In the genomic region with DNA sequence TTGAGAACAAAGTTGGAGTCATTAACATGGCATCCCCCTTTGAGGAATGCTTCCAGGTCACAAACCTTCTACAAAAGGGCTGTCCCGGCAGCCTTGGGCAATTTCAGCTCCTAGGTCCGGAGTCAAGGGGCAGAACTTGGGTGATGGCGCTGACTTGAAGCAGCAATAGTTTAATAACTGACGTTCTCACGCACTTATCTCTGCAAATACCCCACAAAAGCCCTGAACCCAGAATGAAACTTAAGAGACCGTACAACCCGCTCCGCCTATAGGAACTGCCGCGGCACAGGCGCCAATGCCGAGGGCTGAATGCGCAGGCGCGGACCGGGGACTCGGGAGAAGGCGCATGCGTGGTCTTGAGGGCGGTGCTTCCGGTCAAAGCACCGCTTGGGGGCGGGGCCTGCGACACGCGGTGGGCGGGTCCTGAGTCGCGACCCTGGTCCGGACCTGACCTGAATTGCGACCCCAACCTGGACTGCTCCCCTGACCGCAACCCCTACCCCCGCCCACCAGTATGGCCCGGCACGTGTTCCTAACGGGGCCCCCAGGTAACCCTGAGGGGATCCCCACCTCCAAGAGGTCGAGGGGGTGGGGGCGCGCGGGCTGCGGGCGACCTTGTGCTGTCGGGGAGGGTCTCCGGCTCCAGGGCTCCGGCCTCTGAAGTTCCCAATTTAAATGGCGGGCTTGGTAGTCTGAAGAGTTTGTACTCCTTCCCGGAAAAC, we compare ENCODE assay signal across 1 cellular context.
TF ChIP-seq lines count a peak whose summit lies in the region.

A gene with protein sequence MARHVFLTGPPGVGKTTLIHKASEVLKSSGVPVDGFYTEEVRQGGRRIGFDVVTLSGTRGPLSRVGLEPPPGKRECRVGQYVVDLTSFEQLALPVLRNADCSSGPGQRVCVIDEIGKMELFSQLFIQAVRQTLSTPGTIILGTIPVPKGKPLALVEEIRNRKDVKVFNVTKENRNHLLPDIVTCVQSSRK (plus strand): TSS at position 415 of the 722 bp plus-strand sequence. CDS start 100 bp downstream, at position 515.

TF ChIP-seq in H1, 55 proteins besides CTCF, POLR2A, EP300 and RAD21 (continues in another document):
- peak; percentile 42 for TF ChIP-seq TAF7 (optimal IDR thresholded peaks at IDR 0.05; ENCODE audit: borderline replicate concordance, low read depth, low read length)
- no peak for TF ChIP-seq SUZ12 (IDR thresholded peaks at IDR 0.05; ENCODE audit: low read length)
- TF ChIP-seq TCF12 (IDR thresholded peaks at IDR 0.05; ENCODE audit: low read depth, low read length) = no peak
- TF ChIP-seq SP2 (IDR thresholded peaks at IDR 0.05; ENCODE audit: low read length) = no peak
- no peak for TF ChIP-seq CEBPB (IDR thresholded peaks at IDR 0.05; ENCODE audit: low read depth, low read length)
- no peak for TF ChIP-seq RNF2 (IDR thresholded peaks at IDR 0.05; ENCODE audit: borderline replicate concordance, low read depth, low read length, missing control alignments, poor library complexity, severe bottlenecking)
- no peak for TF ChIP-seq SIRT6 (IDR thresholded peaks at IDR 0.05; ENCODE audit: low read length)
- no peak for TF ChIP-seq SP1 (IDR thresholded peaks at IDR 0.05; ENCODE audit: low read depth, low read length)
- TF ChIP-seq CBX5 (IDR thresholded peaks at IDR 0.05; ENCODE audit: low read depth, low read length) = no peak
- TF ChIP-seq SIX5 (IDR thresholded peaks at IDR 0.05; ENCODE audit: low read depth, low read length) = no peak
- no peak for TF ChIP-seq ZNF274 (IDR thresholded peaks at IDR 0.05; ENCODE audit: borderline replicate concordance, extremely low read depth, low read length)
- TF ChIP-seq KDM5A (IDR thresholded peaks at IDR 0.05; ENCODE audit: low read length) = 0 out of 2 replicates have a peak, but pooled peaks have one; percentile 2
- no peak for TF ChIP-seq JUND (IDR thresholded peaks at IDR 0.05; ENCODE audit: low read length)
- peak; percentile 68 for TF ChIP-seq ASH2L (IDR thresholded peaks at IDR 0.05; ENCODE audit: low read length)
- peak; percentile 84; the same call in 1 of the 2 replicates for TF ChIP-seq POLR2AphosphoS5 (IDR thresholded peaks at IDR 0.05; ENCODE audit: low read depth, low read length)
- no peak for TF ChIP-seq JUN (IDR thresholded peaks at IDR 0.05; ENCODE audit: low read depth, low read length)
- TF ChIP-seq, protein P1, sequence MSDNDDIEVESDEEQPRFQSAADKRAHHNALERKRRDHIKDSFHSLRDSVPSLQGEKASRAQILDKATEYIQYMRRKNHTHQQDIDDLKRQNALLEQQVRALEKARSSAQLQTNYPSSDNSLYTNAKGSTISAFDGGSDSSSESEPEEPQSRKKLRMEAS (IDR thresholded peaks at IDR 0.05) = peak; percentile 85
- TF ChIP-seq BACH1 (IDR thresholded peaks at IDR 0.05; ENCODE audit: low read length) = no peak
- no peak for TF ChIP-seq NANOG (IDR thresholded peaks at IDR 0.05; ENCODE audit: insufficient read depth, low read depth, low read length, poor library complexity, severe bottlenecking)
- TF ChIP-seq, protein P2, sequence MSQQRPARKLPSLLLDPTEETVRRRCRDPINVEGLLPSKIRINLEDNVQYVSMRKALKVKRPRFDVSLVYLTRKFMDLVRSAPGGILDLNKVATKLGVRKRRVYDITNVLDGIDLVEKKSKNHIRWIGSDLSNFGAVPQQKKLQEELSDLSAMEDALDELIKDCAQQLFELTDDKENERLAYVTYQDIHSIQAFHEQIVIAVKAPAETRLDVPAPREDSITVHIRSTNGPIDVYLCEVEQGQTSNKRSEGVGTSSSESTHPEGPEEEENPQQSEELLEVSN (IDR thresholded peaks at IDR 0.05) = no peak
- TF ChIP-seq BCL11A (IDR thresholded peaks at IDR 0.05; ENCODE audit: low read depth in 2 of 2, low read length in 2 of 2) = no peak
- no peak for TF ChIP-seq EGR1 (IDR thresholded peaks at IDR 0.05; ENCODE audit: borderline replicate concordance, low read depth, low read length)
- TF ChIP-seq CHD1 (IDR thresholded peaks at IDR 0.05; ENCODE audit: low read depth, low read length) = no peak
- TF ChIP-seq CBX8 (IDR thresholded peaks at IDR 0.05; ENCODE audit: borderline replicate concordance, low read depth, low read length) = no peak
- TF ChIP-seq, protein P3, sequence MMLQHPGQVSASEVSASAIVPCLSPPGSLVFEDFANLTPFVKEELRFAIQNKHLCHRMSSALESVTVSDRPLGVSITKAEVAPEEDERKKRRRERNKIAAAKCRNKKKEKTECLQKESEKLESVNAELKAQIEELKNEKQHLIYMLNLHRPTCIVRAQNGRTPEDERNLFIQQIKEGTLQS (IDR thresholded peaks at IDR 0.05; ENCODE audit: insufficient read depth, low read depth, low read length) = no peak
- TF ChIP-seq GABPA (IDR thresholded peaks at IDR 0.05; ENCODE audit: borderline replicate concordance, insufficient read depth, low read length) = no peak
- no peak for TF ChIP-seq HDAC6 (IDR thresholded peaks at IDR 0.05; ENCODE audit: low read depth, low read length)
- no peak for TF ChIP-seq SP4 (IDR thresholded peaks at IDR 0.05; ENCODE audit: low read length)
- TF ChIP-seq TEAD4 (IDR thresholded peaks at IDR 0.05; ENCODE audit: low read depth, low read length) = peak; percentile 70
- no peak for TF ChIP-seq RXRA (IDR thresholded peaks at IDR 0.05; ENCODE audit: insufficient read depth, low read depth, low read length)
- TF ChIP-seq POU5F1 (IDR thresholded peaks at IDR 0.05; ENCODE audit: low read depth, low read length) = no peak
- peak; percentile 78 for TF ChIP-seq TAF1 (IDR thresholded peaks at IDR 0.05; ENCODE audit: low read depth, low read length)
- peak; percentile 75 for TF ChIP-seq TBP (IDR thresholded peaks at IDR 0.05; ENCODE audit: low read depth, low read length)
- TF ChIP-seq RFX5 (IDR thresholded peaks at IDR 0.05; ENCODE audit: borderline replicate concordance, low read depth, low read length) = no peak
- no peak for TF ChIP-seq GTF2F1 (IDR thresholded peaks at IDR 0.05; ENCODE audit: borderline replicate concordance, low read depth, low read length)
- TF ChIP-seq SIN3A (conservative IDR thresholded peaks at IDR 0.05 in 1 of 2, IDR thresholded peaks at IDR 0.05 in 1 of 2; ENCODE audit: low read depth in 1 of 2, low read length in 2 of 2) = peak in 1 of 2 experiments; percentile 69; a peak in 1 of 4 replicates
- peak; percentile 75; the same call in 1 of the 2 replicates for TF ChIP-seq YY1 (IDR thresholded peaks at IDR 0.05; ENCODE audit: low read depth, low read length)
- no peak for TF ChIP-seq BRCA1 (IDR thresholded peaks at IDR 0.05; ENCODE audit: low read depth, low read length)
- TF ChIP-seq PHF8 (conservative IDR thresholded peaks at IDR 0.05; ENCODE audit: low read depth, low read length) = peak; percentile 70
- TF ChIP-seq, protein P4, sequence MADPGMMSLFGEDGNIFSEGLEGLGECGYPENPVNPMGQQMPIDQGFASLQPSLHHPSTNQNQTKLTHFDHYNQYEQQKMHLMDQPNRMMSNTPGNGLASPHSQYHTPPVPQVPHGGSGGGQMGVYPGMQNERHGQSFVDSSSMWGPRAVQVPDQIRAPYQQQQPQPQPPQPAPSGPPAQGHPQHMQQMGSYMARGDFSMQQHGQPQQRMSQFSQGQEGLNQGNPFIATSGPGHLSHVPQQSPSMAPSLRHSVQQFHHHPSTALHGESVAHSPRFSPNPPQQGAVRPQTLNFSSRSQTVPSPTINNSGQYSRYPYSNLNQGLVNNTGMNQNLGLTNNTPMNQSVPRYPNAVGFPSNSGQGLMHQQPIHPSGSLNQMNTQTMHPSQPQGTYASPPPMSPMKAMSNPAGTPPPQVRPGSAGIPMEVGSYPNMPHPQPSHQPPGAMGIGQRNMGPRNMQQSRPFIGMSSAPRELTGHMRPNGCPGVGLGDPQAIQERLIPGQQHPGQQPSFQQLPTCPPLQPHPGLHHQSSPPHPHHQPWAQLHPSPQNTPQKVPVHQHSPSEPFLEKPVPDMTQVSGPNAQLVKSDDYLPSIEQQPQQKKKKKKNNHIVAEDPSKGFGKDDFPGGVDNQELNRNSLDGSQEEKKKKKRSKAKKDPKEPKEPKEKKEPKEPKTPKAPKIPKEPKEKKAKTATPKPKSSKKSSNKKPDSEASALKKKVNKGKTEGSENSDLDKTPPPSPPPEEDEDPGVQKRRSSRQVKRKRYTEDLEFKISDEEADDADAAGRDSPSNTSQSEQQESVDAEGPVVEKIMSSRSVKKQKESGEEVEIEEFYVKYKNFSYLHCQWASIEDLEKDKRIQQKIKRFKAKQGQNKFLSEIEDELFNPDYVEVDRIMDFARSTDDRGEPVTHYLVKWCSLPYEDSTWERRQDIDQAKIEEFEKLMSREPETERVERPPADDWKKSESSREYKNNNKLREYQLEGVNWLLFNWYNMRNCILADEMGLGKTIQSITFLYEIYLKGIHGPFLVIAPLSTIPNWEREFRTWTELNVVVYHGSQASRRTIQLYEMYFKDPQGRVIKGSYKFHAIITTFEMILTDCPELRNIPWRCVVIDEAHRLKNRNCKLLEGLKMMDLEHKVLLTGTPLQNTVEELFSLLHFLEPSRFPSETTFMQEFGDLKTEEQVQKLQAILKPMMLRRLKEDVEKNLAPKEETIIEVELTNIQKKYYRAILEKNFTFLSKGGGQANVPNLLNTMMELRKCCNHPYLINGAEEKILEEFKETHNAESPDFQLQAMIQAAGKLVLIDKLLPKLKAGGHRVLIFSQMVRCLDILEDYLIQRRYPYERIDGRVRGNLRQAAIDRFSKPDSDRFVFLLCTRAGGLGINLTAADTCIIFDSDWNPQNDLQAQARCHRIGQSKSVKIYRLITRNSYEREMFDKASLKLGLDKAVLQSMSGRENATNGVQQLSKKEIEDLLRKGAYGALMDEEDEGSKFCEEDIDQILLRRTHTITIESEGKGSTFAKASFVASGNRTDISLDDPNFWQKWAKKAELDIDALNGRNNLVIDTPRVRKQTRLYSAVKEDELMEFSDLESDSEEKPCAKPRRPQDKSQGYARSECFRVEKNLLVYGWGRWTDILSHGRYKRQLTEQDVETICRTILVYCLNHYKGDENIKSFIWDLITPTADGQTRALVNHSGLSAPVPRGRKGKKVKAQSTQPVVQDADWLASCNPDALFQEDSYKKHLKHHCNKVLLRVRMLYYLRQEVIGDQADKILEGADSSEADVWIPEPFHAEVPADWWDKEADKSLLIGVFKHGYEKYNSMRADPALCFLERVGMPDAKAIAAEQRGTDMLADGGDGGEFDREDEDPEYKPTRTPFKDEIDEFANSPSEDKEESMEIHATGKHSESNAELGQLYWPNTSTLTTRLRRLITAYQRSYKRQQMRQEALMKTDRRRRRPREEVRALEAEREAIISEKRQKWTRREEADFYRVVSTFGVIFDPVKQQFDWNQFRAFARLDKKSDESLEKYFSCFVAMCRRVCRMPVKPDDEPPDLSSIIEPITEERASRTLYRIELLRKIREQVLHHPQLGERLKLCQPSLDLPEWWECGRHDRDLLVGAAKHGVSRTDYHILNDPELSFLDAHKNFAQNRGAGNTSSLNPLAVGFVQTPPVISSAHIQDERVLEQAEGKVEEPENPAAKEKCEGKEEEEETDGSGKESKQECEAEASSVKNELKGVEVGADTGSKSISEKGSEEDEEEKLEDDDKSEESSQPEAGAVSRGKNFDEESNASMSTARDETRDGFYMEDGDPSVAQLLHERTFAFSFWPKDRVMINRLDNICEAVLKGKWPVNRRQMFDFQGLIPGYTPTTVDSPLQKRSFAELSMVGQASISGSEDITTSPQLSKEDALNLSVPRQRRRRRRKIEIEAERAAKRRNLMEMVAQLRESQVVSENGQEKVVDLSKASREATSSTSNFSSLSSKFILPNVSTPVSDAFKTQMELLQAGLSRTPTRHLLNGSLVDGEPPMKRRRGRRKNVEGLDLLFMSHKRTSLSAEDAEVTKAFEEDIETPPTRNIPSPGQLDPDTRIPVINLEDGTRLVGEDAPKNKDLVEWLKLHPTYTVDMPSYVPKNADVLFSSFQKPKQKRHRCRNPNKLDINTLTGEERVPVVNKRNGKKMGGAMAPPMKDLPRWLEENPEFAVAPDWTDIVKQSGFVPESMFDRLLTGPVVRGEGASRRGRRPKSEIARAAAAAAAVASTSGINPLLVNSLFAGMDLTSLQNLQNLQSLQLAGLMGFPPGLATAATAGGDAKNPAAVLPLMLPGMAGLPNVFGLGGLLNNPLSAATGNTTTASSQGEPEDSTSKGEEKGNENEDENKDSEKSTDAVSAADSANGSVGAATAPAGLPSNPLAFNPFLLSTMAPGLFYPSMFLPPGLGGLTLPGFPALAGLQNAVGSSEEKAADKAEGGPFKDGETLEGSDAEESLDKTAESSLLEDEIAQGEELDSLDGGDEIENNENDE (IDR thresholded peaks at IDR 0.05; ENCODE audit: insufficient replicate concordance, low read length) = no peak
- TF ChIP-seq NRF1 (IDR thresholded peaks at IDR 0.05; ENCODE audit: low read depth, low read length) = peak; percentile 48
- TF ChIP-seq HDAC2 (IDR thresholded peaks at IDR 0.05; ENCODE audit: borderline replicate concordance in 1 of 2, low read depth in 2 of 2, low read length in 2 of 2) = no peak; a peak in 1 of 4 replicates
- TF ChIP-seq CTBP2 (IDR thresholded peaks at IDR 0.05; ENCODE audit: borderline replicate concordance, insufficient read depth, insufficient read length, low read length) = no peak
- no peak; the same call in 1 of the 2 replicates for TF ChIP-seq CREB1 (IDR thresholded peaks at IDR 0.05)
- TF ChIP-seq MAFK (IDR thresholded peaks at IDR 0.05; ENCODE audit: low read depth, low read length) = no peak
- peak; percentile 72 for TF ChIP-seq KDM4A (IDR thresholded peaks at IDR 0.05; ENCODE audit: low read depth, low read length, severe bottlenecking)
- TF ChIP-seq KDM1A (IDR thresholded peaks at IDR 0.05; ENCODE audit: borderline replicate concordance, low read length) = no peak
- TF ChIP-seq RBBP5 (IDR thresholded peaks at IDR 0.05; ENCODE audit: borderline replicate concordance, low read depth, low read length) = peak; percentile 30; the same call in 1 of the 2 replicates
- TF ChIP-seq, protein P5, sequence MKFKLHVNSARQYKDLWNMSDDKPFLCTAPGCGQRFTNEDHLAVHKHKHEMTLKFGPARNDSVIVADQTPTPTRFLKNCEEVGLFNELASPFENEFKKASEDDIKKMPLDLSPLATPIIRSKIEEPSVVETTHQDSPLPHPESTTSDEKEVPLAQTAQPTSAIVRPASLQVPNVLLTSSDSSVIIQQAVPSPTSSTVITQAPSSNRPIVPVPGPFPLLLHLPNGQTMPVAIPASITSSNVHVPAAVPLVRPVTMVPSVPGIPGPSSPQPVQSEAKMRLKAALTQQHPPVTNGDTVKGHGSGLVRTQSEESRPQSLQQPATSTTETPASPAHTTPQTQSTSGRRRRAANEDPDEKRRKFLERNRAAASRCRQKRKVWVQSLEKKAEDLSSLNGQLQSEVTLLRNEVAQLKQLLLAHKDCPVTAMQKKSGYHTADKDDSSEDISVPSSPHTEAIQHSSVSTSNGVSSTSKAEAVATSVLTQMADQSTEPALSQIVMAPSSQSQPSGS (IDR thresholded peaks at IDR 0.05; ENCODE audit: low read length) = peak; percentile 29; the same call in 1 of the 2 replicates
- no peak for TF ChIP-seq EZH2 (IDR thresholded peaks at IDR 0.05; ENCODE audit: low read depth, low read length, severe bottlenecking)
- TF ChIP-seq, protein P6, sequence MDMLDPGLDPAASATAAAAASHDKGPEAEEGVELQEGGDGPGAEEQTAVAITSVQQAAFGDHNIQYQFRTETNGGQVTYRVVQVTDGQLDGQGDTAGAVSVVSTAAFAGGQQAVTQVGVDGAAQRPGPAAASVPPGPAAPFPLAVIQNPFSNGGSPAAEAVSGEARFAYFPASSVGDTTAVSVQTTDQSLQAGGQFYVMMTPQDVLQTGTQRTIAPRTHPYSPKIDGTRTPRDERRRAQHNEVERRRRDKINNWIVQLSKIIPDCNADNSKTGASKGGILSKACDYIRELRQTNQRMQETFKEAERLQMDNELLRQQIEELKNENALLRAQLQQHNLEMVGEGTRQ (IDR thresholded peaks at IDR 0.05; ENCODE audit: low read length) = 0 out of 2 replicates have a peak, but pooled peaks have one; percentile 2
- no peak for TF ChIP-seq SRF (IDR thresholded peaks at IDR 0.05; ENCODE audit: low read depth, low read length)
- no peak for TF ChIP-seq SAP30 (IDR thresholded peaks at IDR 0.05; ENCODE audit: insufficient read depth, insufficient replicate concordance, low read length)
- TF ChIP-seq FOSL1 (IDR thresholded peaks at IDR 0.05; ENCODE audit: insufficient read depth, low read depth, low read length) = no peak
